11 cellular contexts compared by ENCODE assay signal in the genomic region with DNA sequence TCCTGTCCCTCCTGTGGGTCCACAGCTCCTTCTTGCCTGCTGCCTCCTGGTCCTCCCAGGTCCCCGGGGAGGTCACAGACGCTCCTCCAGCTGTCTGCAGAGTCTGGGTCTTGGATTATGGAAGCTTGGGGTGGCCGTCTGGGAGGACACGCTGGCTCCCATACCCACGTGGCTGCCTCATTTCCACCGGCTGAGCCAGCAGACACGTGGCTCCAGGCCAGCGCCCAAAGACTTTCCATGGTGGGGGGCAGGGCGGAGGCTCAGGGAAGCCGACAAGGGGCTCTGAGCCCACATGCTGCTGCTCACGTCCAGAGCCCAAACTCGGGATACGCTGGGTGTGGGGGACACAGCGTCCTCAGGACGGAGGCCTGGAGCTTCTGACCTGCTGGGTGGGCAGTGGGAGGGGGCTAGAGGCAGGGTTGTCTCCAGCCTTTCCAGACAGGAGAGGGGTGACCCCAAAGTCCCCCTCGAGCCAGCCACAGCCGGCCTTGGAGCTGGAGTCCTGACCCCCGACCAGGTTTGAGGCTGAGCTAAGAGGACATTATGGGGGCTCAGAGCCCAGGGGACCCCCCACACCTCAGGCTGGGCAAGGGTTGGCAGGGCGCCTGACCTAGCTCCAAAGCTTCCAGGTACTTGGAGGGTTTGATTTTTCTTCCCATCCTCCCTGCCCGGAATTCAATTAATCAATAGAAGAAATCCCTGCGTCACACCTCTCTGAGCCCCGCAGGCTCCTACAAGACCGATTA.
DNase-seq lines count a peak whose midpoint lies in the region.
"Had no signal": no experiment of that assay in that cellular context is flagged by ENCODE, and none has a peak within 500 bp of the region (broad histone marks: within the 10 kb centered on the region; RNA-seq: fewer than 3 reads in every experiment).

No MANE protein-coding gene starts in this region.

- peak; percentile 39 for DNase-seq in NCI-H2171 (lab: John Stamatoyannopoulos, UW)
- peak; percentile 52 for DNase-seq in retina
- no peak for DNase-seq in ecto neural progenitor cell (ENCODE audit: low spot score)
- DNase-seq in kidney glomerular epithelial cell (lab: John Stamatoyannopoulos, UW): no peak
- DNase-seq in stimulated activated CD4-positive, alpha-beta T cell treated with anti-CD3 and anti-CD28 coated beads, Interleukin-1b, Interleukin-23, amount 100 ng/mL, for 48 hours: no peak
- DNase-seq in T-helper 2 cell treated with Interferon-gamma antibody and Interleukin-4, amounts not matched to agents 5 μg/mL and 100 μg/mL, for 36 hours (ENCODE audit: low spot score): no peak
- DNase-seq: amniotic stem cell; CD4-positive, alpha-beta T cell; hippocampal formation had no signal

- H3K27me3 ChIP-seq in BLaER1: no peaks in the 10 kb centered on the region
- peaks cover 9% of the 10 kb centered on the region; the same call in 1 of the 2 replicates for H3K27me3 ChIP-seq in iPS-20b (ENCODE audit: insufficient read depth, low read length)

- H4K20me1 ChIP-seq in BLaER1: no peaks in the 10 kb centered on the region

- H3K4me3 Mint-ChIP-seq in T-helper 2 cell treated with Interferon-gamma antibody and Interleukin-4, amounts not matched to agents 5 μg/mL and 100 μg/mL, for 36 hours: no peak overlapping the region
- H3K4me3 Mint-ChIP-seq: CD4-positive, alpha-beta T cell had no signal

- no peak overlapping the region for H3K27ac Mint-ChIP-seq in T-helper 2 cell treated with Interferon-gamma antibody and Interleukin-4, amounts not matched to agents 5 μg/mL and 100 μg/mL, for 36 hours
- H3K27ac Mint-ChIP-seq: CD4-positive, alpha-beta T cell had no signal

- H3K9me3 ChIP-seq in BLaER1 (no peaks in the 10 kb centered on the region), iPS-20b (ENCODE audit: insufficient read depth, low read depth, low read length) (no peaks in the 10 kb centered on the region)

- H3K9ac ChIP-seq in BLaER1: peak overlapping the region; percentile 20
- H3K9ac ChIP-seq in iPS-20b (ENCODE audit: low read depth, low read length): no peak overlapping the region

- no peaks in the 10 kb centered on the region for H3K9me3 Mint-ChIP-seq in T-helper 2 cell treated with Interferon-gamma antibody and Interleukin-4, amounts not matched to agents 5 μg/mL and 100 μg/mL, for 36 hours
- H3K9me3 Mint-ChIP-seq: CD4-positive, alpha-beta T cell had no signal

- H3K36me3 Mint-ChIP-seq in T-helper 2 cell treated with Interferon-gamma antibody and Interleukin-4, amounts not matched to agents 5 μg/mL and 100 μg/mL, for 36 hours (ENCODE audit: low read depth): no peaks in the 10 kb centered on the region

- H3K36me3 ChIP-seq in BLaER1: no peaks in the 10 kb centered on the region
- H3K36me3 ChIP-seq in iPS-20b (ENCODE audit: insufficient read depth, low read depth, low read length): no peaks in the 10 kb centered on the region

- H3K27me3 Mint-ChIP-seq in T-helper 2 cell treated with Interferon-gamma antibody and Interleukin-4, amounts not matched to agents 5 μg/mL and 100 μg/mL, for 36 hours (ENCODE audit: low read depth): peaks cover 10% of the 10 kb centered on the region
- H3K27me3 Mint-ChIP-seq: CD4-positive, alpha-beta T cell had no signal

- peaks cover 76% of the 10 kb centered on the region for H3K4me1 ChIP-seq in BLaER1
- H3K4me1 ChIP-seq in iPS-20b (ENCODE audit: insufficient read depth, low read length): no peaks in the 10 kb centered on the region

- peak overlapping the region; percentile 44 for H3K4me2 ChIP-seq in BLaER1

- H3K4me1 Mint-ChIP-seq in T-helper 2 cell treated with Interferon-gamma antibody and Interleukin-4, amounts not matched to agents 5 μg/mL and 100 μg/mL, for 36 hours (ENCODE audit: low read depth): peaks cover 4% of the 10 kb centered on the region

- H3K27ac ChIP-seq in BLaER1: peak overlapping the region; percentile 73
- no peak overlapping the region for H3K27ac ChIP-seq in iPS-20b (ENCODE audit: low read length)

- H3K4me3 ChIP-seq in BLaER1 (no peak overlapping the region), iPS-20b (ENCODE audit: low read length) (peak overlapping the region; percentile 34; the same call in 1 of the 2 replicates)

Comparison
In these comparisons a context has a peak if more than half of its experiments do, and no peak if none do; other contexts are left out.
1. DNase-seq: peak in NCI-H2171 (single experiment) and retina (single experiment); none in ecto neural progenitor cell (single experiment), kidney glomerular epithelial cell (single experiment), stimulated activated CD4-positive, alpha-beta T cell treated with anti-CD3 and anti-CD28 coated beads, Interleukin-1b, Interleukin-23, amount 100 ng/mL, for 48 hours (single experiment) and T-helper 2 cell treated with Interferon-gamma antibody and Interleukin-4, amounts not matched to agents 5 μg/mL and 100 μg/mL, for 36 hours (single experiment).